10 cellular contexts compared by ENCODE assay signal in the genomic region with DNA sequence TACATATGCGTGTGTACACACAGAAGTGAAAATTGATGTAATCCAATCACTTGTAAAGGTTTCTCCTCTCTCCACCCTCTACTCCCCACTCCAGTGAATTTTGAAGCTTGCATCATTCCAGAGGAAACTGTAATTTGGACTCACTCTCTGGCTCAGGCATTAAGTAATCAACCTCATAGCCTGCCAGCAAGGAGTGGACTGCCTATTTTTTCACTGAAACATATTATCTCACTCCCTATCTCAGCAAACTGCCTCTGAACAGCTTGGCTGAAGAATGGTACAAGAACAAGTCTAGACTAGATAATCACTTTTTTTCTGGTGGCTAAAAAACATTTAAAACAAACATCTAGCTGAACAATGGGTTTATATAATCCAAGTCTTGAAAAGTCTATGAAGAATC.
DNase-seq lines count a peak whose midpoint lies in the region; ATAC-seq, FAIRE-seq and TF ChIP-seq lines count a peak whose summit lies in the region.
"Had no signal": no experiment of that assay in that cellular context is flagged by ENCODE, and none has a peak within 500 bp of the region (broad histone marks: within the 10 kb centered on the region; RNA-seq: fewer than 3 reads in every experiment).

No MANE protein-coding gene starts in this region.

- TF ChIP-seq POLR2A in H1 (IDR thresholded peaks at IDR 0.05; ENCODE audit: control extremely low read depth in 1 of 2, low read depth in 2 of 2, low read length in 2 of 2), result no peak

- H3K27me3 ChIP-seq in H1 (replicated peaks in 1 of 4; ENCODE audit: control insufficient read depth in 3 of 4, extremely low read depth in 1 of 4, insufficient read depth in 3 of 4, low read length in 3 of 4), result no peaks in the 10 kb centered on the region
- H3K27me3 ChIP-seq: tibial nerve had no signal

- H3K27ac ChIP-seq in H1 (ENCODE audit: low read depth, low read length), result no peak overlapping the region
- H3K27ac ChIP-seq in mesodermal cell (ENCODE audit: low read depth, low read length, severe bottlenecking), result peak overlapping the region; percentile 63
- H3K27ac ChIP-seq: tibial nerve had no signal

- no peak overlapping the region for H2BK120ac ChIP-seq in H1 (replicated peaks; ENCODE audit: low read depth, low read length)

- no peak overlapping the region for H4K5ac ChIP-seq in H1 (ENCODE audit: insufficient read length, low read depth, low read length)

- H3K56ac ChIP-seq in H1 (replicated peaks; ENCODE audit: insufficient read length, low read depth, low read length), result no peak overlapping the region

- H3K4me1 ChIP-seq in H1 (replicated peaks in 1 of 4; ENCODE audit: control insufficient read depth in 3 of 4, insufficient read depth in 4 of 4, low read length in 3 of 4) (peaks cover 0 to 5% (median 3%) of the 10 kb centered on the region in 4 experiments; a peak in 2 of 7 replicates), mesodermal cell (ENCODE audit: control insufficient read depth, insufficient read depth, low read length, poor library complexity, severe bottlenecking) (peaks cover 42% of the 10 kb centered on the region)

- H3K4ac ChIP-seq in H1 (replicated peaks; ENCODE audit: insufficient read length, low read depth, low read length), result peak overlapping the region; percentile 41

- no peak overlapping the region for H3K14ac ChIP-seq in H1 (ENCODE audit: insufficient read length)

- DNase-seq in AG09309 (ENCODE audit: low read depth), result peak; percentile 82
- DNase-seq in NCI-H446 (lab: John Stamatoyannopoulos, UW), result peak; percentile 29 to 64
- DNase-seq in H1 (ENCODE audit: low read depth in 1 of 2, low spot score in 2 of 2), result no peak
- no peak for DNase-seq in effector memory CD8-positive, alpha-beta T cell
- DNase-seq in NCI-H2107 (lab: John Stamatoyannopoulos, UW), result no peak
- DNase-seq: SHP77 had no signal

- H3K4me3 Mint-ChIP-seq in effector memory CD8-positive, alpha-beta T cell, result no peak overlapping the region

- no peak for TF ChIP-seq CTCF in AG09309 (IDR thresholded peaks at IDR 0.05; ENCODE audit: control insufficient read depth, insufficient read depth, low read depth, low read length, missing control alignments)
- no peak for TF ChIP-seq CTCF in H1 (IDR thresholded peaks at IDR 0.05; ENCODE audit: control extremely low read depth in 1 of 3, insufficient read depth in 1 of 3, low read depth in 1 of 3, low read length in 3 of 3)

- no peak overlapping the region for H2AFZ ChIP-seq in H1 (ENCODE audit: low read length)

- H2BK20ac ChIP-seq in H1 (ENCODE audit: low read length), result no peak overlapping the region

- H3K9me3 ChIP-seq in H1 (ENCODE audit: insufficient read depth in 2 of 2, low read depth in 1 of 2, low read length in 1 of 2) (peaks cover 3 to 4% of the 10 kb centered on the region in 2 experiments; a peak in 2 of 4 replicates), mesodermal cell (ENCODE audit: control insufficient read depth, low read length) (peaks cover 1% of the 10 kb centered on the region)
- H3K9me3 ChIP-seq: tibial nerve had no signal

- no peak overlapping the region for H3K23ac ChIP-seq in H1 (ENCODE audit: insufficient read length)

- H3K36me3 ChIP-seq in H1 (ENCODE audit: control insufficient read depth in 2 of 4, insufficient read depth in 4 of 4, low read length in 3 of 4), result peaks cover 0 to 4% (median 2%) of the 10 kb centered on the region in 4 experiments; a peak in 3 of 8 replicates
- peaks cover 11% of the 10 kb centered on the region for H3K36me3 ChIP-seq in mesodermal cell (ENCODE audit: control insufficient read depth, insufficient read depth, low read length)
- H3K36me3 ChIP-seq: tibial nerve had no signal

- H4K20me1 ChIP-seq in H1 (replicated peaks in 1 of 2; ENCODE audit: control insufficient read depth in 1 of 2, insufficient read depth in 2 of 2, low read length in 2 of 2), result no peaks in the 10 kb centered on the region

- CTCF ChIA-PET in H1 (lab: Charles Lee; ENCODE audit: partially characterized antibody), result no interaction called here

- no peak overlapping the region for H3K9ac ChIP-seq in H1 (replicated peaks in 1 of 4; ENCODE audit: extremely low read depth in 1 of 4, low read depth in 3 of 4, low read length in 3 of 4)

- TF ChIP-seq EP300 in H1 (IDR thresholded peaks at IDR 0.05; ENCODE audit: borderline replicate concordance in 1 of 2, low read depth in 2 of 2, low read length in 2 of 2), result no peak

- 100% methylated on average over 1 of the region's 1 CpG; no CpG with 5 or more reads in 1 of the 2 experiments for WGBS in H1 (ENCODE audit: extremely low coverage in 1 of 2, insufficient coverage in 1 of 2, insufficient read length in 1 of 2, insufficient replicate concordance in 2 of 2, low coverage in 1 of 2, low lambda C conversion rate in 2 of 2, missing lambda C conversion rate in 1 of 2), 2 experiments
- 100% methylated on average over 1 of the region's 1 CpG; no CpG with 5 or more reads in 1 of the 2 experiments for WGBS in mesodermal cell (ENCODE audit: insufficient coverage in 2 of 2), 2 experiments

- ATAC-seq in effector memory CD8-positive, alpha-beta T cell (replicated peaks), result no peak
- ATAC-seq in GM18502 (IDR thresholded peaks at IDR 0.05; ENCODE audit: poor library complexity, unreplicated experiment) (no peak), HG03045 (IDR thresholded peaks at IDR 0.05; ENCODE audit: unreplicated experiment) (no peak)

- H3K18ac ChIP-seq in H1 (ENCODE audit: extremely low read depth, low read length), result peak overlapping the region; percentile 62; the same call in 1 of the 2 replicates

- H3K4me3 ChIP-seq in AG09309 (ENCODE audit: control insufficient read depth, low read depth, low read length), result no peak overlapping the region
- no peak overlapping the region for H3K4me3 ChIP-seq in H1 (ENCODE audit: extremely low read depth in 1 of 4, insufficient read depth in 2 of 4, low read depth in 3 of 4, low read length in 4 of 4)
- no peak overlapping the region for H3K4me3 ChIP-seq in mesodermal cell (ENCODE audit: extremely low read depth, insufficient read depth, low read length, poor library complexity, severe bottlenecking)
- H3K4me3 ChIP-seq: tibial nerve had no signal

- H3K23me2 ChIP-seq in H1 (ENCODE audit: low read depth, low read length), result no peaks in the 10 kb centered on the region

- no peaks in the 10 kb centered on the region for H3K9me3 Mint-ChIP-seq in effector memory CD8-positive, alpha-beta T cell

- no peaks in the 10 kb centered on the region for H3K27me3 Mint-ChIP-seq in effector memory CD8-positive, alpha-beta T cell

- H2BK5ac ChIP-seq in H1 (ENCODE audit: low read depth, low read length), result no peak overlapping the region

- H4K91ac ChIP-seq in H1 (replicated peaks; ENCODE audit: insufficient read length, low read length), result no peak overlapping the region

- no peak for TF ChIP-seq RAD21 in H1 (IDR thresholded peaks at IDR 0.05 in 1 of 2, conservative IDR thresholded peaks at IDR 0.05 in 1 of 2; ENCODE audit: low read depth in 2 of 2, low read length in 2 of 2)

- no peak overlapping the region for H2AK5ac ChIP-seq in H1 (ENCODE audit: low read depth, low read length)

- no peak overlapping the region for H2BK15ac ChIP-seq in H1 (ENCODE audit: low read length)

- peaks cover 3% of the 10 kb centered on the region for H3K36me3 Mint-ChIP-seq in effector memory CD8-positive, alpha-beta T cell (ENCODE audit: insufficient read depth)

- H3K4me1 Mint-ChIP-seq in effector memory CD8-positive, alpha-beta T cell (ENCODE audit: low read depth in 2 of 2), result peaks cover 4 to 19% of the 10 kb centered on the region in 2 donors

- H2BK12ac ChIP-seq in H1 (ENCODE audit: low read depth, low read length), result 0 out of 2 replicates have a peak overlapping the region, but pooled peaks have one; percentile 55

- H3K79me2 ChIP-seq in H1 (ENCODE audit: control insufficient read depth in 1 of 2, insufficient read depth in 2 of 2, low read length in 2 of 2), result no peaks in the 10 kb centered on the region

- no peak overlapping the region for H4K8ac ChIP-seq in H1 (ENCODE audit: extremely low read depth, insufficient read depth, low read length)

- POLR2A ChIA-PET in H1 (lab: Charles Lee; ENCODE audit: partially characterized antibody), result no interaction called here

- FAIRE-seq in H1 (lab: Jason Lieb, UNC), result no peak

- H3K27ac Mint-ChIP-seq in effector memory CD8-positive, alpha-beta T cell, result no peak overlapping the region

- H3K79me1 ChIP-seq in H1 (ENCODE audit: low read depth, low read length), result no peaks in the 10 kb centered on the region

- H3K4me2 ChIP-seq in H1 (ENCODE audit: insufficient read depth in 1 of 2, low read depth in 2 of 2, low read length in 2 of 2), result no peak overlapping the region

TF ChIP-seq in H1, 55 proteins besides CTCF, POLR2A, EP300 and RAD21 (continues in another document):
- TF ChIP-seq YY1 (IDR thresholded peaks at IDR 0.05; ENCODE audit: low read depth, low read length) (no peak), PHF8 (conservative IDR thresholded peaks at IDR 0.05; ENCODE audit: low read depth, low read length) (no peak), HDAC6 (IDR thresholded peaks at IDR 0.05; ENCODE audit: low read depth, low read length) (no peak), ASH2L (IDR thresholded peaks at IDR 0.05; ENCODE audit: low read length) (no peak), TCF12 (IDR thresholded peaks at IDR 0.05; ENCODE audit: low read depth, low read length) (no peak), SIX5 (IDR thresholded peaks at IDR 0.05; ENCODE audit: low read depth, low read length) (no peak), RBBP5 (IDR thresholded peaks at IDR 0.05; ENCODE audit: borderline replicate concordance, low read depth, low read length) (no peak), GTF2F1 (IDR thresholded peaks at IDR 0.05; ENCODE audit: borderline replicate concordance, low read depth, low read length) (no peak), EZH2 (IDR thresholded peaks at IDR 0.05; ENCODE audit: low read depth, low read length, severe bottlenecking) (no peak), SP1 (IDR thresholded peaks at IDR 0.05; ENCODE audit: low read depth, low read length) (no peak)
- TF ChIP-seq, protein P1, sequence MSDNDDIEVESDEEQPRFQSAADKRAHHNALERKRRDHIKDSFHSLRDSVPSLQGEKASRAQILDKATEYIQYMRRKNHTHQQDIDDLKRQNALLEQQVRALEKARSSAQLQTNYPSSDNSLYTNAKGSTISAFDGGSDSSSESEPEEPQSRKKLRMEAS (IDR thresholded peaks at IDR 0.05), result no peak
- TF ChIP-seq, protein P2, sequence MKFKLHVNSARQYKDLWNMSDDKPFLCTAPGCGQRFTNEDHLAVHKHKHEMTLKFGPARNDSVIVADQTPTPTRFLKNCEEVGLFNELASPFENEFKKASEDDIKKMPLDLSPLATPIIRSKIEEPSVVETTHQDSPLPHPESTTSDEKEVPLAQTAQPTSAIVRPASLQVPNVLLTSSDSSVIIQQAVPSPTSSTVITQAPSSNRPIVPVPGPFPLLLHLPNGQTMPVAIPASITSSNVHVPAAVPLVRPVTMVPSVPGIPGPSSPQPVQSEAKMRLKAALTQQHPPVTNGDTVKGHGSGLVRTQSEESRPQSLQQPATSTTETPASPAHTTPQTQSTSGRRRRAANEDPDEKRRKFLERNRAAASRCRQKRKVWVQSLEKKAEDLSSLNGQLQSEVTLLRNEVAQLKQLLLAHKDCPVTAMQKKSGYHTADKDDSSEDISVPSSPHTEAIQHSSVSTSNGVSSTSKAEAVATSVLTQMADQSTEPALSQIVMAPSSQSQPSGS (IDR thresholded peaks at IDR 0.05; ENCODE audit: low read length), result no peak

Comparison
In these comparisons a context has a peak if more than half of its experiments do, and no peak if none do; other contexts are left out.
1. DNase-seq: peak in AG09309 (single experiment) and NCI-H446 (2 of 2); none in H1 (0 of 2), effector memory CD8-positive, alpha-beta T cell (0 of 3) and NCI-H2107 (single experiment).